ENCODE assay signal across 8 cellular contexts in the genomic region with DNA sequence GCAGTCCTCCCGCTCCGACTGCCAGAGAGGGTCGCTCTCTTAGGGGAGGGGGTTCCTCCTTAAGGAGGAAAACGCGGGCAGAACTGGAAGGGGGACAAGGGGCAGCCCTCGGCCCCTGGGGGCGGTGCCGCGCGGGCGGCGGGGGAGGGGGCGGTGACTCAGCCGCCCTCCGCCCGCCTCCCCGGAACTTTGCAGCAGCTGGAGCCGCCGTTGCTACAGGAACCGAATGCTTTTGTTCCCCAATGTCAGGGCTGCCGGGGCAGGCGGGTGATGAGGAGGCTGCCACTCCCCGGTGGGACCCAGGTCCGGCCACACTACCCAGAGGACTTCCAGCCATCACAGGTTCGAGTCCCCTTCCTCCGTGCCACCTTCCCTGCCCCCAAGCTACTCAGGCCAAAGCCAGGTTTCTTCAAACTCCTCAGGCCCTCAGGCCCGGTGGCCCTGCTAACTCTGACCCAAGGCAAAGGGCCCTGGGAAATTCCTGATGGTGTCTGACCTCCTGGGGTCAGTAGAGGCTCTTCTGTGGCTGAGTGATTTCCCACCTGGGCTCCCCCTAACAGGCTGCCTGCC.
DNase-seq lines count a peak whose midpoint lies in the region; ATAC-seq and TF ChIP-seq lines count a peak whose summit lies in the region.

No MANE protein-coding gene starts in this region.

- peak overlapping the region; percentile 62 for H3K4me2 ChIP-seq in DOHH2 (ENCODE audit: low read length)

- peak overlapping the region; percentile 58 for H3K4me3 ChIP-seq in DOHH2 (ENCODE audit: low read length)

- no peaks in the 10 kb centered on the region for H3K36me3 ChIP-seq in DOHH2 (ENCODE audit: control insufficient read depth, low read length)

- H4K20me1 ChIP-seq in DOHH2 (ENCODE audit: control insufficient read depth, insufficient read depth, low read depth, low read length): peaks cover 4% of the 10 kb centered on the region; the same call in 1 of the 2 replicates

- peaks cover 66% of the 10 kb centered on the region for H3K27me3 ChIP-seq in DOHH2 (ENCODE audit: control insufficient read depth, low read length)

- peaks cover 5% of the 10 kb centered on the region; the same call in 1 of the 2 replicates for H3F3A ChIP-seq in DOHH2 (ENCODE audit: control insufficient read depth, insufficient read depth)

- H3K79me2 ChIP-seq in DOHH2 (ENCODE audit: control insufficient read depth, low read length): no peaks in the 10 kb centered on the region

- H3K27ac ChIP-seq in DOHH2 (ENCODE audit: low read depth, low read length): no peak overlapping the region

- peak; percentile 40 for DNase-seq in NCI-H1092 treated with DMSO at 0.1 percent for 48 hours (lab: John Stamatoyannopoulos, UW)
- DNase-seq in activated CD4-positive, CD25-positive, alpha-beta regulatory T cell (lab: John Stamatoyannopoulos, UW): peak; percentile 13 to 46 (median 33)
- peak; percentile 60 for DNase-seq in central memory CD4-positive, alpha-beta T cell
- peak; percentile 51 for DNase-seq in kidney glomerular epithelial cell (lab: John Stamatoyannopoulos, UW)
- DNase-seq in stimulated activated CD4-positive, alpha-beta T cell treated with anti-CD3 and anti-CD28 coated beads, Interleukin-1b, Interleukin-23, amount 100 ng/mL, for 48 hours: peak; percentile 51

- ATAC-seq in HG03378 (IDR thresholded peaks at IDR 0.05; ENCODE audit: unreplicated experiment) (no peak), HG03025 (IDR thresholded peaks at IDR 0.05; ENCODE audit: low FRiP score, unreplicated experiment) (no peak)

- TF ChIP-seq CTCF in DOHH2 (IDR thresholded peaks at IDR 0.05; ENCODE audit: low read depth, low read length, poor library complexity, severe bottlenecking): no peak

- peaks cover 41% of the 10 kb centered on the region for H3K4me1 ChIP-seq in DOHH2 (ENCODE audit: control insufficient read depth, low read length)

- no peaks in the 10 kb centered on the region for H3K9me2 ChIP-seq in DOHH2 (replicated peaks; ENCODE audit: control insufficient read depth, low read length)

- H3K9me3 ChIP-seq in DOHH2 (ENCODE audit: control insufficient read depth, insufficient read depth, low read length): no peaks in the 10 kb centered on the region
